Comparison of ENCODE assay signal across 7 cellular contexts in the genomic region with DNA sequence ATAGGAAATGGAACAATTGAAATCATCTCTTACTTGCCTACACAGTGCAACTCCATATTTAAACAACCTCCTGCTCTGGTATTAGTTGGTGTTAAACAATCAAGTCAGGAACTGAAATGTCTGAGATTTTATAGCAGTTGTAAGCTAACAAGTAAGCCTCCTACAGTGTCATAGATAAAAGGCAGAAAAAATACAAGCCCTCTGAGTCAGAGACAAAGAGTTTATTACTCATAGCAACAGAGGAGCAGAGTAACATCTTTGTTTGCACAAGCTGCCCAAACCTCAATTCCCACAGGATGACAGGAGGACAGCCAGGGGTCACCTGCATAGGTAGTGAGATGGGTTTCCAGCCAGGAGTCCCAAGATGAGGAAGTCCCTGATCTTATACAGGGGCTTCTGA.
DNase-seq lines count a peak whose midpoint lies in the region; ATAC-seq and TF ChIP-seq lines count a peak whose summit lies in the region.

No MANE protein-coding gene starts in this region.

- H3K9me3 ChIP-seq in skeletal muscle tissue (ENCODE audit: control insufficient read depth in 3 of 3, low read length in 3 of 3) = no peaks in the 10 kb centered on the region

- H3K9ac ChIP-seq in skeletal muscle tissue (ENCODE audit: low read depth in 1 of 3, low read length in 3 of 3) = no peak overlapping the region

- H3K4me3 ChIP-seq in skeletal muscle tissue (ENCODE audit: low read length in 3 of 3) = no peak overlapping the region

- DNase-seq in HCEC 1CT (peak; percentile 87), RPMI7951 (ENCODE audit: low read depth) (peak; percentile 65), foreskin keratinocyte (peak; percentile 73 to 81)
- DNase-seq in stimulated activated CD4-positive, alpha-beta T cell treated with anti-CD3 and anti-CD28 coated beads, Interleukin-4, amount 100 ng/mL, for 24 hours = no peak

- H3K4me1 ChIP-seq in foreskin keratinocyte (peaks cover 9% of the 10 kb centered on the region), skeletal muscle tissue (ENCODE audit: control insufficient read depth in 3 of 3, insufficient read depth in 3 of 3, low read length in 3 of 3) (no peaks in the 10 kb centered on the region)

- H3K27ac ChIP-seq in foreskin keratinocyte (no peak overlapping the region), skeletal muscle tissue (ENCODE audit: low read depth, low read length) (peak overlapping the region; percentile 25)

- ATAC-seq in foreskin keratinocyte (peak; percentile 100), HG02884 (IDR thresholded peaks at IDR 0.05; ENCODE audit: unreplicated experiment) (no peak), HG02759 (IDR thresholded peaks at IDR 0.05; ENCODE audit: unreplicated experiment) (no peak)

- no peak for TF ChIP-seq CTCF in foreskin keratinocyte (conservative IDR thresholded peaks at IDR 0.05)

- H3K27me3 ChIP-seq in foreskin keratinocyte = no peaks in the 10 kb centered on the region
- H3K27me3 ChIP-seq in skeletal muscle tissue (ENCODE audit: control insufficient read depth in 3 of 3, insufficient read depth in 3 of 3, low read length in 3 of 3) = no peaks in the 10 kb centered on the region

- H3K36me3 ChIP-seq in skeletal muscle tissue (ENCODE audit: control insufficient read depth in 3 of 3, insufficient read depth in 3 of 3, low read length in 3 of 3) = no peaks in the 10 kb centered on the region
